ENCODE assay signal across 27 cellular contexts in genomic region chr3:65603631-65604030, GRCh38.
"Had no signal": no experiment of that assay in that cellular context is flagged by ENCODE, and none has a peak within 500 bp of the region (broad histone marks: within the 10 kb centered on the region; RNA-seq: fewer than 3 reads in every experiment).

No MANE protein-coding gene starts in this region.

- H3K27ac Mint-ChIP-seq: dendritic cell treated with granulocyte-macrophage colony-stimulating factor and Interleukin-4, amounts not matched to agents 40 ng/mL and 50 ng/mL, for 4 days; effector memory CD8-positive, alpha-beta T cell; endodermal cell had no signal

- H3K27ac ChIP-seq: colonic mucosa, coronary artery, dorsolateral prefrontal cortex, epithelial cell of prostate, esophagus muscularis mucosa, esophagus squamous epithelium, foreskin keratinocyte, gastrocnemius medialis, gastroesophageal sphincter, heart left ventricle, heart right ventricle had no signal

- H3K27me3 ChIP-seq: colonic mucosa, dorsolateral prefrontal cortex, esophagus muscularis mucosa, esophagus squamous epithelium, foreskin keratinocyte, gastrocnemius medialis, gastroesophageal sphincter, heart left ventricle, heart right ventricle had no signal

- H3K4me3 Mint-ChIP-seq: dendritic cell treated with granulocyte-macrophage colony-stimulating factor and Interleukin-4, amounts not matched to agents 40 ng/mL and 50 ng/mL, for 4 days; effector memory CD8-positive, alpha-beta T cell; endodermal cell had no signal

- H3K9me3 Mint-ChIP-seq: dendritic cell treated with granulocyte-macrophage colony-stimulating factor and Interleukin-4, amounts not matched to agents 40 ng/mL and 50 ng/mL, for 4 days; endodermal cell had no signal

- ATAC-seq: effector memory CD8-positive, alpha-beta T cell; esophagus mucosa; foreskin keratinocyte; gastrocnemius medialis; gastroesophageal sphincter; heart left ventricle; heart right ventricle had no signal

- H3K4me1 ChIP-seq: colonic mucosa, gastrocnemius medialis, gastroesophageal sphincter had no signal

- H3K36me3 ChIP-seq: colonic mucosa, esophagus muscularis mucosa, esophagus squamous epithelium, gastrocnemius medialis, gastroesophageal sphincter, heart left ventricle, heart right ventricle had no signal

- H3K4me1 Mint-ChIP-seq: endodermal cell had no signal

- FAIRE-seq: endothelial cell of umbilical vein, frontal cortex had no signal

- H3K4me3 ChIP-seq: colonic mucosa, coronary artery, dorsolateral prefrontal cortex, esophagus muscularis mucosa, esophagus squamous epithelium, gastrocnemius medialis, gastroesophageal sphincter, heart left ventricle, heart right ventricle had no signal

- DNase-seq: colonic mucosa; cortex of kidney; dermis blood vessel endothelial cell; dorsolateral prefrontal cortex; effector CD4-positive, alpha-beta T cell; effector CD8-positive, alpha-beta T cell; effector memory CD4-positive, alpha-beta T cell; effector memory CD8-positive, alpha-beta T cell; endodermal cell; erythroblast; esophagus squamous epithelium; foreskin fibroblast; foreskin keratinocyte; foreskin melanocyte; gastrocnemius medialis; glutamatergic neuron; head of caudate nucleus; heart left ventricle; heart right ventricle had no signal

- H3K9me3 ChIP-seq: colonic mucosa, esophagus muscularis mucosa, esophagus squamous epithelium, gastrocnemius medialis, gastroesophageal sphincter, heart left ventricle, heart right ventricle had no signal
